Comparison of ENCODE assay signal across 1 cellular context in genomic region chr2:10813749-10814138, GRCh38.
A peak's percentile ranks its signal among the peaks of the same experiment; 100 is the strongest.
TF ChIP-seq lines count a peak whose summit lies in the region.

No MANE protein-coding gene starts in this region.

TF ChIP-seq in HepG2, 621 proteins besides CTCF, POLR2A, EP300 and RAD21:
- 0 out of 2 replicates have a peak, but pooled peaks have one; percentile 15 for TF ChIP-seq IKZF5 (CRISPR knock-in tag; IDR thresholded peaks at IDR 0.05)
- TF ChIP-seq ZNF205 (CRISPR knock-in tag; IDR thresholded peaks at IDR 0.05): 0 out of 2 replicates have a peak, but pooled peaks have one; percentile 12
- 0 out of 2 replicates have a peak, but pooled peaks have one; percentile 5 for TF ChIP-seq MEF2D (CRISPR knock-in tag; IDR thresholded peaks at IDR 0.05)
- TF ChIP-seq NAIF1 (CRISPR knock-in tag; IDR thresholded peaks at IDR 0.05; ENCODE audit: borderline replicate concordance): 0 out of 2 replicates have a peak, but pooled peaks have one; percentile 25
- TF ChIP-seq SNAPC4 (CRISPR knock-in tag; IDR thresholded peaks at IDR 0.05): 0 out of 2 replicates have a peak, but pooled peaks have one; percentile 1
TF ChIP-seq in HepG2: peak in this region for 5; not testable (repeated sequence) for 616.
